In the genomic region with DNA sequence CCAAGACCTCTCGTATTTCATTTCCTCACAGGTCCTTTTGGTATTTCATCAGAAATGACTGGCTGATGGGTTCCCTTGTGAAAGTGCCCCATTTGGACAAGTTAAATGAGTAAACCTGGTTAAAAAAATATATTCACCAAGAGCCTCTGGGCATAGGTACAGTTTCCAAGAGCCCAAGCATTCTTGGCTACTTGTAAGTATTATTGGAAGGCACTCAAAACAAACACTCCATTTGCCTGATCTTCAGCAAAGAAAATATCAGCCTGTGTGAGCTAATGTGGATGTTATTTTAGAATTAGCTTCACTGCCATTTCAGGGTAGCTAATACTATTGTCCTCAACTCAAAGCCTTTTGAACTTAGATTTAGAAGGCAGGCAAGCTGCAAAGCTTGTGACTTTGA, we compare ENCODE assay signal across 13 cellular contexts.
DNase-seq lines count a peak whose midpoint lies in the region; TF ChIP-seq lines count a peak whose summit lies in the region.
"Had no signal": no experiment of that assay in that cellular context is flagged by ENCODE, and none has a peak within 500 bp of the region (broad histone marks: within the 10 kb centered on the region; RNA-seq: fewer than 3 reads in every experiment).

No MANE protein-coding gene starts in this region.

- peaks cover 0 to 33% of the 10 kb centered on the region in 2 donors for H3K4me1 ChIP-seq in ascending aorta

- DNase-seq in NCI-H2196 (lab: John Stamatoyannopoulos, UW; ENCODE audit: unreplicated experiment) (peak; percentile 9), NCI-H2196 treated with DMSO at 0.1 percent for 48 hours (lab: John Stamatoyannopoulos, UW; ENCODE audit: unreplicated experiment) (no peak), ascending aorta (ENCODE audit: low spot score in 2 of 2) (no peak), glomerular visceral epithelial cell (ENCODE audit: extremely low spot score) (peak; percentile 38), stromal cell of bone marrow (ENCODE audit: low read depth) (peak; percentile 82), HuH-7.5 (ENCODE audit: low spot score) (no peak)
- DNase-seq in activated CD8-positive, alpha-beta memory T cell treated with anti-CD3 and anti-CD28 coated beads, Interleukin-2, amount 50 U/mL, for 48 hours = no peak
- DNase-seq in activated CD8-positive, alpha-beta memory T cell treated with anti-CD3 and anti-CD28 coated beads, Interleukin-2, amount 50 U/mL, for 4 hours = no peak
- DNase-seq: activated CD4-positive, alpha-beta T cell treated with anti-CD3 and anti-CD28 coated beads for 48 hours; activated naive CD4-positive, alpha-beta T cell treated with anti-CD3 and anti-CD28 coated beads, Interleukin-2, amount 10 ng/mL, durations not matched to agents 7 days and 5 days; GDM1; islet precursor cell; NCI-H2171 had no signal

- no peaks in the 10 kb centered on the region for H3K27me3 ChIP-seq in ascending aorta

- no peaks in the 10 kb centered on the region for H3K9me3 ChIP-seq in ascending aorta

- peak overlapping the region; percentile 46 to 73 for H3K27ac ChIP-seq in ascending aorta

- H3K4me3 ChIP-seq in ascending aorta = no peak overlapping the region

- intact Hi-C loops in ascending aorta (cut with DNase I) = loop anchor here (5.0 kb wide), 2 partner anchors 33 to 88 kb away; no protein-coding TSS in a partner anchor

- H3K36me3 ChIP-seq in ascending aorta = no peaks in the 10 kb centered on the region

- no peak for TF ChIP-seq CTCF in ascending aorta (IDR thresholded peaks at IDR 0.05)

Comparison
In these comparisons a context has a peak if more than half of its experiments do, and no peak if none do; other contexts are left out.
1. DNase-seq: peak in NCI-H2196 (single experiment), glomerular visceral epithelial cell (single experiment) and stromal cell of bone marrow (single experiment); none in NCI-H2196 treated with DMSO at 0.1 percent for 48 hours (single experiment), ascending aorta (0 of 2), HuH-7.5 (single experiment), activated CD8-positive, alpha-beta memory T cell treated with anti-CD3 and anti-CD28 coated beads, Interleukin-2, amount 50 U/mL, for 48 hours (single experiment) and activated CD8-positive, alpha-beta memory T cell treated with anti-CD3 and anti-CD28 coated beads, Interleukin-2, amount 50 U/mL, for 4 hours (single experiment).